ENCODE assay signal across 1 cellular context in the genomic region with DNA sequence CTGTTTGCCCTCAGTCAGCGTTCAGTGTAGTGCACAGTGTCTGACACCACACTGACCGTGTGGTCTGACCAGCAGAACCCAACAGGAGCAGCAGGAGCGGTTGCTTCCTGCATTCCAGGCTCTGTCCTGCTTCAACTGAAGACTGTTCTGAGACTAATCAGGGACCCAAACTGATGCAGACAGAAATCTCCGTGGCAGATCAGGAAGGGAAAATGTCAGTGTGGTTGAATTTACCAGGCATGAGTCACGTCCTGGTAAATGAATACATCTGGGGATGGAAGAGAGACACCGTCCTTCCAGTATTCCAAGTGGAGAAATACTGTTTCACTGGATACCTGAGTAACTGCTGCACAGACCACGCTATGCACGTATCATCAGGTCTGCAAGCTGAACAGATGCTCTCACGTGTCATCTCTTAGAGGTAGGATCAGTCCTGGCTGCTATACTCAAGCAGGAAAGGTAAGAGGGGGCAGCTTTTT.
TF ChIP-seq lines count a peak whose summit lies in the region.

No MANE protein-coding gene starts in this region.

TF ChIP-seq in K562, 482 proteins besides CTCF, POLR2A, EP300 and RAD21 (continued from another document):
- TF ChIP-seq, protein P1, sequence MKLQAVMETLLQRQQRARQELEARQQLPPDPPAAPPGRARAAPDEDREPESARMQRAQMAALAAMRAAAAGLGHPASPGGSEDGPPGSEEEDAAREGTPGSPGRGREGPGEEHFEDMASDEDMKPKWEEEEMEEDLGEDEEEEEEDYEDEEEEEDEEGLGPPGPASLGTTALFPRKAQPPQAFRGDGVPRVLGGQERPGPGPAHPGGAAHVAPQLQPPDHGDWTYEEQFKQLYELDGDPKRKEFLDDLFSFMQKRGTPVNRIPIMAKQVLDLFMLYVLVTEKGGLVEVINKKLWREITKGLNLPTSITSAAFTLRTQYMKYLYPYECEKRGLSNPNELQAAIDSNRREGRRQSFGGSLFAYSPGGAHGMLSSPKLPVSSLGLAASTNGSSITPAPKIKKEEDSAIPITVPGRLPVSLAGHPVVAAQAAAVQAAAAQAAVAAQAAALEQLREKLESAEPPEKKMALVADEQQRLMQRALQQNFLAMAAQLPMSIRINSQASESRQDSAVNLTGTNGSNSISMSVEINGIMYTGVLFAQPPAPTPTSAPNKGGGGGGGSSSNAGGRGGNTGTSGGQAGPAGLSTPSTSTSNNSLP (IDR thresholded peaks at IDR 0.05; ENCODE audit: borderline replicate concordance, low read depth, low read length), result no peak
- TF ChIP-seq, protein P2, sequence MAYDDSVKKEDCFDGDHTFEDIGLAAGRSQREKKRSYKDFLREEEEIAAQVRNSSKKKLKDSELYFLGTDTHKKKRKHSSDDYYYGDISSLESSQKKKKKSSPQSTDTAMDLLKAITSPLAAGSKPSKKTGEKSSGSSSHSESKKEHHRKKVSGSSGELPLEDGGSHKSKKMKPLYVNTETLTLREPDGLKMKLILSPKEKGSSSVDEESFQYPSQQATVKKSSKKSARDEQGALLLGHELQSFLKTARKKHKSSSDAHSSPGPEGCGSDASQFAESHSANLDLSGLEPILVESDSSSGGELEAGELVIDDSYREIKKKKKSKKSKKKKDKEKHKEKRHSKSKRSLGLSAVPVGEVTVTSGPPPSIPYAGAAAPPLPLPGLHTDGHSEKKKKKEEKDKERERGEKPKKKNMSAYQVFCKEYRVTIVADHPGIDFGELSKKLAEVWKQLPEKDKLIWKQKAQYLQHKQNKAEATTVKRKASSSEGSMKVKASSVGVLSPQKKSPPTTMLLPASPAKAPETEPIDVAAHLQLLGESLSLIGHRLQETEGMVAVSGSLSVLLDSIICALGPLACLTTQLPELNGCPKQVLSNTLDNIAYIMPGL (CRISPR knock-in tag; IDR thresholded peaks at IDR 0.05), result no peak
- no peak for TF ChIP-seq RAD51 (IDR thresholded peaks at IDR 0.05; ENCODE audit: borderline replicate concordance, low read depth)
- TF ChIP-seq, protein P3, sequence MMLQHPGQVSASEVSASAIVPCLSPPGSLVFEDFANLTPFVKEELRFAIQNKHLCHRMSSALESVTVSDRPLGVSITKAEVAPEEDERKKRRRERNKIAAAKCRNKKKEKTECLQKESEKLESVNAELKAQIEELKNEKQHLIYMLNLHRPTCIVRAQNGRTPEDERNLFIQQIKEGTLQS (IDR thresholded peaks at IDR 0.05), result peak; percentile 29; the same call in 1 of the 2 replicates
- TF ChIP-seq, protein P3 (CRISPR knock-in tag; conservative IDR thresholded peaks at IDR 0.05), result no peak
- no peak for TF ChIP-seq PRMT5 (CRISPR knock-in tag; IDR thresholded peaks at IDR 0.05)
- TF ChIP-seq SETDB1 (IDR thresholded peaks at IDR 0.05; ENCODE audit: low read length), result no peak
- TF ChIP-seq, protein P4, sequence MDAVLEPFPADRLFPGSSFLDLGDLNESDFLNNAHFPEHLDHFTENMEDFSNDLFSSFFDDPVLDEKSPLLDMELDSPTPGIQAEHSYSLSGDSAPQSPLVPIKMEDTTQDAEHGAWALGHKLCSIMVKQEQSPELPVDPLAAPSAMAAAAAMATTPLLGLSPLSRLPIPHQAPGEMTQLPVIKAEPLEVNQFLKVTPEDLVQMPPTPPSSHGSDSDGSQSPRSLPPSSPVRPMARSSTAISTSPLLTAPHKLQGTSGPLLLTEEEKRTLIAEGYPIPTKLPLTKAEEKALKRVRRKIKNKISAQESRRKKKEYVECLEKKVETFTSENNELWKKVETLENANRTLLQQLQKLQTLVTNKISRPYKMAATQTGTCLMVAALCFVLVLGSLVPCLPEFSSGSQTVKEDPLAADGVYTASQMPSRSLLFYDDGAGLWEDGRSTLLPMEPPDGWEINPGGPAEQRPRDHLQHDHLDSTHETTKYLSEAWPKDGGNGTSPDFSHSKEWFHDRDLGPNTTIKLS (IDR thresholded peaks at IDR 0.05; ENCODE audit: borderline replicate concordance, low read depth), result no peak
- TF ChIP-seq ZNF707 (CRISPR knock-in tag; conservative IDR thresholded peaks at IDR 0.05), result no peak
- TF ChIP-seq TGIF2 (CRISPR knock-in tag; IDR thresholded peaks at IDR 0.05), result no peak
- TF ChIP-seq SP2 (IDR thresholded peaks at IDR 0.05; ENCODE audit: extremely low read depth, low read depth, low read length, poor library complexity, severe bottlenecking), result no peak
- TF ChIP-seq FOSL1 (tag; conservative IDR thresholded peaks at IDR 0.05), result peak; percentile 76
- 0 out of 2 replicates have a peak, but pooled peaks have one; percentile 31 for TF ChIP-seq JUND (IDR thresholded peaks at IDR 0.05; ENCODE audit: borderline replicate concordance, low read depth, low read length)
- no peak for TF ChIP-seq JUND (tag; IDR thresholded peaks at IDR 0.05; ENCODE audit: borderline replicate concordance, low read depth, low read length)
- TF ChIP-seq ZKSCAN1 (IDR thresholded peaks at IDR 0.05; ENCODE audit: low read depth, low read length), result no peak
- TF ChIP-seq NELFE (IDR thresholded peaks at IDR 0.05; ENCODE audit: insufficient read depth, insufficient read length), result no peak
- no peak for TF ChIP-seq KDM5B (IDR thresholded peaks at IDR 0.05; ENCODE audit: insufficient replicate concordance, low read depth, low read length)
- no peak for TF ChIP-seq MAZ (CRISPR knock-in tag; conservative IDR thresholded peaks at IDR 0.05 in 1 of 2, IDR thresholded peaks at IDR 0.05 in 1 of 2)
- TF ChIP-seq, protein P5, sequence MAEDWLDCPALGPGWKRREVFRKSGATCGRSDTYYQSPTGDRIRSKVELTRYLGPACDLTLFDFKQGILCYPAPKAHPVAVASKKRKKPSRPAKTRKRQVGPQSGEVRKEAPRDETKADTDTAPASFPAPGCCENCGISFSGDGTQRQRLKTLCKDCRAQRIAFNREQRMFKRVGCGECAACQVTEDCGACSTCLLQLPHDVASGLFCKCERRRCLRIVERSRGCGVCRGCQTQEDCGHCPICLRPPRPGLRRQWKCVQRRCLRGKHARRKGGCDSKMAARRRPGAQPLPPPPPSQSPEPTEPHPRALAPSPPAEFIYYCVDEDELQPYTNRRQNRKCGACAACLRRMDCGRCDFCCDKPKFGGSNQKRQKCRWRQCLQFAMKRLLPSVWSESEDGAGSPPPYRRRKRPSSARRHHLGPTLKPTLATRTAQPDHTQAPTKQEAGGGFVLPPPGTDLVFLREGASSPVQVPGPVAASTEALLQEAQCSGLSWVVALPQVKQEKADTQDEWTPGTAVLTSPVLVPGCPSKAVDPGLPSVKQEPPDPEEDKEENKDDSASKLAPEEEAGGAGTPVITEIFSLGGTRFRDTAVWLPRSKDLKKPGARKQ (CRISPR knock-in tag; IDR thresholded peaks at IDR 0.05), result no peak
- TF ChIP-seq JUN (IDR thresholded peaks at IDR 0.05; ENCODE audit: borderline replicate concordance, low read depth, low read length), result no peak
- no peak for TF ChIP-seq JUN (CRISPR knock-in tag; IDR thresholded peaks at IDR 0.05; ENCODE audit: borderline replicate concordance)
- TF ChIP-seq KHSRP (IDR thresholded peaks at IDR 0.05), result no peak
- TF ChIP-seq NCOA2 (IDR thresholded peaks at IDR 0.05; ENCODE audit: partially characterized antibody in 2 of 2), result no peak
- no peak for TF ChIP-seq CBX3 (IDR thresholded peaks at IDR 0.05; ENCODE audit: borderline replicate concordance in 1 of 2, low read length in 2 of 2)
- TF ChIP-seq, protein P6, sequence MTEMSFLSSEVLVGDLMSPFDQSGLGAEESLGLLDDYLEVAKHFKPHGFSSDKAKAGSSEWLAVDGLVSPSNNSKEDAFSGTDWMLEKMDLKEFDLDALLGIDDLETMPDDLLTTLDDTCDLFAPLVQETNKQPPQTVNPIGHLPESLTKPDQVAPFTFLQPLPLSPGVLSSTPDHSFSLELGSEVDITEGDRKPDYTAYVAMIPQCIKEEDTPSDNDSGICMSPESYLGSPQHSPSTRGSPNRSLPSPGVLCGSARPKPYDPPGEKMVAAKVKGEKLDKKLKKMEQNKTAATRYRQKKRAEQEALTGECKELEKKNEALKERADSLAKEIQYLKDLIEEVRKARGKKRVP (CRISPR knock-in tag; IDR thresholded peaks at IDR 0.05), result no peak
- TF ChIP-seq, protein P7, sequence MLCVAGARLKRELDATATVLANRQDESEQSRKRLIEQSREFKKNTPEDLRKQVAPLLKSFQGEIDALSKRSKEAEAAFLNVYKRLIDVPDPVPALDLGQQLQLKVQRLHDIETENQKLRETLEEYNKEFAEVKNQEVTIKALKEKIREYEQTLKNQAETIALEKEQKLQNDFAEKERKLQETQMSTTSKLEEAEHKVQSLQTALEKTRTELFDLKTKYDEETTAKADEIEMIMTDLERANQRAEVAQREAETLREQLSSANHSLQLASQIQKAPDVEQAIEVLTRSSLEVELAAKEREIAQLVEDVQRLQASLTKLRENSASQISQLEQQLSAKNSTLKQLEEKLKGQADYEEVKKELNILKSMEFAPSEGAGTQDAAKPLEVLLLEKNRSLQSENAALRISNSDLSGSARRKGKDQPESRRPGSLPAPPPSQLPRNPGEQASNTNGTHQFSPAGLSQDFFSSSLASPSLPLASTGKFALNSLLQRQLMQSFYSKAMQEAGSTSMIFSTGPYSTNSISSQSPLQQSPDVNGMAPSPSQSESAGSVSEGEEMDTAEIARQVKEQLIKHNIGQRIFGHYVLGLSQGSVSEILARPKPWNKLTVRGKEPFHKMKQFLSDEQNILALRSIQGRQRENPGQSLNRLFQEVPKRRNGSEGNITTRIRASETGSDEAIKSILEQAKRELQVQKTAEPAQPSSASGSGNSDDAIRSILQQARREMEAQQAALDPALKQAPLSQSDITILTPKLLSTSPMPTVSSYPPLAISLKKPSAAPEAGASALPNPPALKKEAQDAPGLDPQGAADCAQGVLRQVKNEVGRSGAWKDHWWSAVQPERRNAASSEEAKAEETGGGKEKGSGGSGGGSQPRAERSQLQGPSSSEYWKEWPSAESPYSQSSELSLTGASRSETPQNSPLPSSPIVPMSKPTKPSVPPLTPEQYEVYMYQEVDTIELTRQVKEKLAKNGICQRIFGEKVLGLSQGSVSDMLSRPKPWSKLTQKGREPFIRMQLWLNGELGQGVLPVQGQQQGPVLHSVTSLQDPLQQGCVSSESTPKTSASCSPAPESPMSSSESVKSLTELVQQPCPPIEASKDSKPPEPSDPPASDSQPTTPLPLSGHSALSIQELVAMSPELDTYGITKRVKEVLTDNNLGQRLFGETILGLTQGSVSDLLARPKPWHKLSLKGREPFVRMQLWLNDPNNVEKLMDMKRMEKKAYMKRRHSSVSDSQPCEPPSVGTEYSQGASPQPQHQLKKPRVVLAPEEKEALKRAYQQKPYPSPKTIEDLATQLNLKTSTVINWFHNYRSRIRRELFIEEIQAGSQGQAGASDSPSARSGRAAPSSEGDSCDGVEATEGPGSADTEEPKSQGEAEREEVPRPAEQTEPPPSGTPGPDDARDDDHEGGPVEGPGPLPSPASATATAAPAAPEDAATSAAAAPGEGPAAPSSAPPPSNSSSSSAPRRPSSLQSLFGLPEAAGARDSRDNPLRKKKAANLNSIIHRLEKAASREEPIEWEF (CRISPR knock-in tag; IDR thresholded peaks at IDR 0.05), result no peak
